Comparison of ENCODE assay signal across 12 cellular contexts in genomic region chr16:1154291-1154886, GRCh38. TPM values are rescaled to one million over a fixed set of nuclear protein-coding genes. Genes with fewer than 3 reads are reported as not detected.
DNase-seq lines count a peak whose midpoint lies in the region; ATAC-seq and TF ChIP-seq lines count a peak whose summit lies in the region.
"Had no signal": no experiment of that assay in that cellular context is flagged by ENCODE, and none has a peak within 500 bp of the region (broad histone marks: within the 10 kb centered on the region; RNA-seq: fewer than 3 reads in every experiment).

No MANE protein-coding gene starts in this region.

- ATAC-seq in lower lobe of right lung: no peak
- ATAC-seq: stimulated activated naive CD8-positive, alpha-beta T cell treated with anti-CD3 and anti-CD28 coated beads, Interleukin-15, Interleukin-2, amounts not matched to agents 100 U/mL and 50 U/mL, for 24 hours had no signal

- H3K27me3 ChIP-seq in HUES6 (ENCODE audit: control insufficient read depth, insufficient read depth, low read length): peaks cover 50% of the 10 kb centered on the region
- H3K27me3 ChIP-seq in colonic mucosa: peaks cover 49% of the 10 kb centered on the region
- H3K27me3 ChIP-seq in lower lobe of right lung (ENCODE audit: low read depth): peaks cover 71% of the 10 kb centered on the region
- peaks cover 0 to 2% of the 10 kb centered on the region in 2 donors for H3K27me3 ChIP-seq in stomach smooth muscle (ENCODE audit: control insufficient read depth in 1 of 2, insufficient read depth in 2 of 2, low read length in 2 of 2)

- intact Hi-C loops in colonic mucosa (cut with DNase I): no loop called here
- intact Hi-C loops in lower lobe of right lung (cut with DNase I): no loop called here

- peaks cover 21% of the 10 kb centered on the region for H3K4me1 ChIP-seq in HUES6 (ENCODE audit: control insufficient read depth, insufficient read depth, low read length)
- no peaks in the 10 kb centered on the region for H3K4me1 ChIP-seq in colonic mucosa
- peaks cover 11% of the 10 kb centered on the region for H3K4me1 ChIP-seq in lower lobe of right lung
- H3K4me1 ChIP-seq in stomach smooth muscle (ENCODE audit: control insufficient read depth, insufficient read depth, low read length): peaks cover 76% of the 10 kb centered on the region
- H3K4me1 ChIP-seq: SJSA1 had no signal

- H3K27ac ChIP-seq in HUES6 (ENCODE audit: low read depth, low read length) (no peak overlapping the region), colonic mucosa (peak overlapping the region; percentile 67), lower lobe of right lung (peak overlapping the region; percentile 41), stomach smooth muscle (ENCODE audit: low read length) (peak overlapping the region; percentile 97)
- H3K27ac ChIP-seq: SJSA1 had no signal

- H3K4me3 ChIP-seq in HUES6 (ENCODE audit: low read depth, low read length) (peak overlapping the region; percentile 49), colonic mucosa (peak overlapping the region; percentile 19), lower lobe of right lung (peak overlapping the region; percentile 30), stomach smooth muscle (ENCODE audit: low read length in 2 of 2) (peak overlapping the region; percentile 65 to 75)
- H3K4me3 ChIP-seq: SJSA1 had no signal

- no peaks in the 10 kb centered on the region for H3K9me3 ChIP-seq in HUES6 (ENCODE audit: control insufficient read depth, insufficient read depth, low read depth, low read length)
- no peaks in the 10 kb centered on the region for H3K9me3 ChIP-seq in colonic mucosa
- H3K9me3 ChIP-seq in lower lobe of right lung: no peaks in the 10 kb centered on the region
- no peaks in the 10 kb centered on the region for H3K9me3 ChIP-seq in stomach smooth muscle (ENCODE audit: control insufficient read depth in 2 of 2, low read length in 2 of 2)
- H3K9me3 ChIP-seq: SJSA1 had no signal

- H3K9ac ChIP-seq in HUES6 (ENCODE audit: low read length) (no peak overlapping the region), colonic mucosa (ENCODE audit: low read depth in 2 of 2, low read length in 2 of 2) (peak overlapping the region; percentile 0 to 9), stomach smooth muscle (ENCODE audit: low read length in 2 of 2) (peak overlapping the region; percentile 78 to 80)

- DNase-seq in colonic mucosa: no peak
- no peak for DNase-seq in lower lobe of right lung
- no peak for DNase-seq in activated CD8-positive, alpha-beta memory T cell treated with anti-CD3 and anti-CD28 coated beads, Interleukin-2, amount 50 U/mL, for 48 hours
- no peak for DNase-seq in CD1c-positive myeloid dendritic cell (ENCODE audit: extremely low spot score)
- no peak for DNase-seq in activated effector memory CD4-positive, alpha-beta T cell treated with Interleukin-2 at 50 U/mL for 16 hours
- DNase-seq: NCI-H2029 treated with DMSO at 0.1 percent for 48 hours; stimulated activated CD4-positive, alpha-beta T cell treated with anti-CD3 and anti-CD28 coated beads, Interleukin-15, amount 100 ng/mL, for 24 hours had no signal

- no peaks in the 10 kb centered on the region for H3K36me3 ChIP-seq in HUES6 (ENCODE audit: control insufficient read depth, insufficient read depth, low read length)
- no peaks in the 10 kb centered on the region for H3K36me3 ChIP-seq in colonic mucosa
- no peaks in the 10 kb centered on the region for H3K36me3 ChIP-seq in lower lobe of right lung
- no peaks in the 10 kb centered on the region for H3K36me3 ChIP-seq in stomach smooth muscle (ENCODE audit: control insufficient read depth in 2 of 2, insufficient read depth in 2 of 2, low read length in 2 of 2)
- H3K36me3 ChIP-seq: SJSA1 had no signal

- TF ChIP-seq CTCF in colonic mucosa (IDR thresholded peaks at IDR 0.05) (no peak), lower lobe of right lung (IDR thresholded peaks at IDR 0.05) (no peak)

RNA-seq across cellular contexts. Expression of gene CACNA1H, which starts 1.5 kb away (rescaled TPM):
- total RNA-seq in colonic mucosa (10 to 100 TPM in 1 of 2 donors, 1 to 10 TPM in 1; 2.1 to 14.6 TPM), lower lobe of right lung (8.4 TPM)
- total RNA-seq: SJSA1 had no signal

RNA-seq across cellular contexts. Expression of gene C1QTNF8, which starts 58.3 kb away (rescaled TPM):
- total RNA-seq in colonic mucosa (not detected), lower lobe of right lung (not detected)
- total RNA-seq: activated CD8-positive, alpha-beta memory T cell treated with anti-CD3 and anti-CD28 coated beads for 36 hours; SJSA1 had no signal

Comparison
In these comparisons a context has a peak if more than half of its experiments do, and no peak if none do; other contexts are left out.
1. H3K4me3 ChIP-seq: peak in every context shown above with its lines; median percentile 70 in stomach smooth muscle; 49 in HUES6; 30 in lower lobe of right lung; 19 in colonic mucosa.